ENCODE assay signal across 14 cellular contexts in genomic region chr14:50657753-50658152, GRCh38. TPM values are rescaled to one million over a fixed set of nuclear protein-coding genes. Genes with fewer than 3 reads are reported as not detected.
DNase-seq lines count a peak whose midpoint lies in the region; FAIRE-seq and TF ChIP-seq lines count a peak whose summit lies in the region.
"Had no signal": no experiment of that assay in that cellular context is flagged by ENCODE, and none has a peak within 500 bp of the region (broad histone marks: within the 10 kb centered on the region; RNA-seq: fewer than 3 reads in every experiment).

No MANE protein-coding gene starts in this region.

- H3K9me3 ChIP-seq in GM23248 (ENCODE audit: low read depth) (no peaks in the 10 kb centered on the region), astrocyte (ENCODE audit: insufficient read depth, low read depth, low read length) (no peaks in the 10 kb centered on the region), hepatocyte (ENCODE audit: low read depth) (no peaks in the 10 kb centered on the region), skeletal muscle satellite cell (replicated peaks; ENCODE audit: low read length) (no peaks in the 10 kb centered on the region), colonic mucosa (no peaks in the 10 kb centered on the region)
- H3K9me3 ChIP-seq: SJCRH30 had no signal

- peaks cover 30% of the 10 kb centered on the region for H3K4me1 ChIP-seq in GM23248 (ENCODE audit: insufficient read depth)
- H3K4me1 ChIP-seq in astrocyte (ENCODE audit: insufficient read depth, low read length): peaks cover 5% of the 10 kb centered on the region
- H3K4me1 ChIP-seq in hepatocyte (ENCODE audit: insufficient read depth): peaks cover 14% of the 10 kb centered on the region
- H3K4me1 ChIP-seq in skeletal muscle satellite cell (ENCODE audit: control insufficient read depth, insufficient read depth, low read length): peaks cover 14% of the 10 kb centered on the region
- no peaks in the 10 kb centered on the region for H3K4me1 ChIP-seq in colonic mucosa
- H3K4me1 ChIP-seq: BLaER1, SJCRH30 had no signal

- no peak for FAIRE-seq in astrocyte (lab: Jason Lieb, UNC)

- H3K27ac Mint-ChIP-seq in astrocyte (ENCODE audit: unreplicated experiment) (peak overlapping the region; percentile 92), immature natural killer cell (no peak overlapping the region)
- H3K27ac Mint-ChIP-seq: activated T-helper 1 cell treated with anti-CD3 and anti-CD28 coated beads, Interleukin-12 subunit alpha, Interleukin-12 subunit beta, Interleukin-2, Interleukin-4 antibody, amounts not matched to agents 30 ng/mL and 10 ng/mL and 1 ng/mL, durations not matched to agents 14 hours and 24 hours and 36 hours had no signal

- H3K4me3 ChIP-seq in GM23248 (peak overlapping the region; percentile 57), astrocyte (ENCODE audit: insufficient read depth, low read depth, low read length) (no peak overlapping the region), hepatocyte (no peak overlapping the region), skeletal muscle satellite cell (ENCODE audit: low read length) (no peak overlapping the region), colonic mucosa (no peak overlapping the region)
- H3K4me3 ChIP-seq: BLaER1, SJCRH30 had no signal

- peak overlapping the region; percentile 48 for H2AFZ ChIP-seq in GM23248
- no peak overlapping the region for H2AFZ ChIP-seq in astrocyte (ENCODE audit: low read depth, low read length)
- H2AFZ ChIP-seq in hepatocyte: no peak overlapping the region

- H3F3A ChIP-seq in GM23248 (ENCODE audit: insufficient read depth): peaks cover 28% of the 10 kb centered on the region

- H3K36me3 Mint-ChIP-seq in astrocyte (ENCODE audit: low read depth, unreplicated experiment) (peaks cover 12% of the 10 kb centered on the region), immature natural killer cell (peaks cover 0 to 6% (median under 1%) of the 10 kb centered on the region in 3 donors)

- H3K4me3 Mint-ChIP-seq in astrocyte (ENCODE audit: unreplicated experiment) (no peak overlapping the region), immature natural killer cell (no peak overlapping the region)
- H3K4me3 Mint-ChIP-seq: activated T-helper 1 cell treated with anti-CD3 and anti-CD28 coated beads, Interleukin-12 subunit alpha, Interleukin-12 subunit beta, Interleukin-2, Interleukin-4 antibody, amounts not matched to agents 30 ng/mL and 10 ng/mL and 1 ng/mL, durations not matched to agents 14 hours and 24 hours and 36 hours had no signal

- DNase-seq in GM23248 (peak; percentile 52), astrocyte (ENCODE audit: low read depth) (no peak), hepatocyte (ENCODE audit: low spot score) (no peak), immature natural killer cell (no peak), colonic mucosa (no peak), NCI-H1105 (lab: John Stamatoyannopoulos, UW) (no peak)
- DNase-seq in stimulated activated CD4-positive, alpha-beta T cell treated with anti-CD3 and anti-CD28 coated beads, Interleukin-2, amount 100 ng/mL, for 24 hours: no peak
- DNase-seq: activated CD4-positive, alpha-beta T cell treated with anti-CD3 and anti-CD28 coated beads for 48 hours; Kasumi-1; NCI-H2081; SJCRH30 had no signal

- TF ChIP-seq CTCF in astrocyte (IDR thresholded peaks at IDR 0.05; ENCODE audit: insufficient read depth, low read depth, low read length) (no peak), hepatocyte (IDR thresholded peaks at IDR 0.05; ENCODE audit: poor library complexity) (no peak), colonic mucosa (IDR thresholded peaks at IDR 0.05) (no peak)

- H3K9me2 ChIP-seq in GM23248 (ENCODE audit: insufficient read depth) (no peaks in the 10 kb centered on the region), hepatocyte (replicated peaks; ENCODE audit: insufficient read depth) (no peaks in the 10 kb centered on the region)

- in situ Hi-C loops in GM23248 (cut with MboI): no loop called here

- H3K27me3 Mint-ChIP-seq in astrocyte (ENCODE audit: low read depth, unreplicated experiment) (no peaks in the 10 kb centered on the region), immature natural killer cell (ENCODE audit: low read depth in 3 of 3) (peaks cover 0 to 2% (median under 1%) of the 10 kb centered on the region in 3 donors)

- H3K36me3 ChIP-seq in GM23248 (ENCODE audit: low read depth) (peaks cover 7% of the 10 kb centered on the region; the same call in 1 of the 2 replicates), astrocyte (ENCODE audit: insufficient read depth, low read length) (peaks cover 3% of the 10 kb centered on the region), hepatocyte (replicated peaks; ENCODE audit: insufficient read depth, low read depth) (no peaks in the 10 kb centered on the region), skeletal muscle satellite cell (ENCODE audit: insufficient read depth, low read length) (peaks cover 21% of the 10 kb centered on the region), colonic mucosa (no peaks in the 10 kb centered on the region)

- H3K79me2 ChIP-seq in GM23248 (ENCODE audit: insufficient read depth) (peaks cover 95% of the 10 kb centered on the region), astrocyte (ENCODE audit: insufficient read depth, low read length) (peaks cover 51% of the 10 kb centered on the region), hepatocyte (peaks cover 49% of the 10 kb centered on the region)

- H3K9ac ChIP-seq in GM23248 (peak overlapping the region; percentile 57), astrocyte (ENCODE audit: low read length) (peak overlapping the region; percentile 58), skeletal muscle satellite cell (ENCODE audit: low read depth, low read length) (no peak overlapping the region), colonic mucosa (ENCODE audit: low read depth in 2 of 2, low read length in 2 of 2) (no peak overlapping the region)
- H3K9ac ChIP-seq: BLaER1 had no signal

- H3K4me2 ChIP-seq in GM23248 (ENCODE audit: unreplicated experiment) (peak overlapping the region; percentile 72), astrocyte (ENCODE audit: low read length) (peak overlapping the region; percentile 72), hepatocyte (peak overlapping the region; percentile 14), skeletal muscle satellite cell (ENCODE audit: low read length) (peak overlapping the region; percentile 50)
- H3K4me2 ChIP-seq: BLaER1 had no signal

- H3K27ac ChIP-seq in GM23248 (peak overlapping the region; percentile 73), astrocyte (ENCODE audit: low read depth, low read length) (peak overlapping the region; percentile 35), hepatocyte (peak overlapping the region; percentile 34), colonic mucosa (no peak overlapping the region)
- H3K27ac ChIP-seq: BLaER1, SJCRH30 had no signal

- H3K9me3 Mint-ChIP-seq in astrocyte (ENCODE audit: unreplicated experiment) (no peaks in the 10 kb centered on the region), immature natural killer cell (no peaks in the 10 kb centered on the region)
- H3K9me3 Mint-ChIP-seq: activated T-helper 1 cell treated with anti-CD3 and anti-CD28 coated beads, Interleukin-12 subunit alpha, Interleukin-12 subunit beta, Interleukin-2, Interleukin-4 antibody, amounts not matched to agents 30 ng/mL and 10 ng/mL and 1 ng/mL, durations not matched to agents 14 hours and 24 hours and 36 hours had no signal

- intact Hi-C loops in colonic mucosa (cut with DNase I): no loop called here

- H3K4me1 Mint-ChIP-seq in astrocyte (ENCODE audit: low read depth, unreplicated experiment) (peaks cover 15% of the 10 kb centered on the region), immature natural killer cell (peaks cover 8 to 9% of the 10 kb centered on the region in 2 donors)

- 10 to 15% methylated on average over 2 of the region's 2 CpGs for WGBS in GM23248 (ENCODE audit: low coverage in 1 of 2, low lambda C conversion rate in 2 of 2, missing lambda C conversion rate in 2 of 2), 2 experiments
- 65% methylated on average over 2 of the region's 2 CpGs for WGBS in hepatocyte (ENCODE audit: low lambda C conversion rate, missing lambda C conversion rate)

- H3K27me3 ChIP-seq in GM23248 (replicated peaks; ENCODE audit: insufficient read depth) (no peaks in the 10 kb centered on the region), astrocyte (ENCODE audit: insufficient read depth, low read length) (no peaks in the 10 kb centered on the region), hepatocyte (no peaks in the 10 kb centered on the region), skeletal muscle satellite cell (ENCODE audit: control insufficient read depth, insufficient read depth, low read length) (no peaks in the 10 kb centered on the region), colonic mucosa (no peaks in the 10 kb centered on the region)
- H3K27me3 ChIP-seq: BLaER1, SJCRH30 had no signal

- H4K20me1 ChIP-seq in GM23248 (ENCODE audit: insufficient read depth) (no peaks in the 10 kb centered on the region), astrocyte (ENCODE audit: insufficient read depth, low read length) (peaks cover 10% of the 10 kb centered on the region), hepatocyte (ENCODE audit: insufficient read depth, poor library complexity, severe bottlenecking) (no peaks in the 10 kb centered on the region)

RNA-seq across cellular contexts. Expression of gene SAV1, which starts 10.4 kb away (rescaled TPM):
- 15.3 and 30.2 TPM in 2 replicates for total RNA-seq in GM23248 (2014; rRNA removed; shearing (Covaris generic))
- polyA plus RNA-seq in GM23248 (2016; fragmentation: Nextera tagmentation; extraction: Ambion mirVana): 27.1 and 28.6 TPM in 2 replicates
- 18.3 and 26.3 TPM in 2 replicates for total RNA-seq in astrocyte
- total RNA-seq in hepatocyte: 17.4 and 18.5 TPM in 2 replicates
- polyA plus RNA-seq in hepatocyte: 17.1 and 19.0 TPM in 2 replicates
- total RNA-seq in skeletal muscle satellite cell (2012; rRNA removed): 11.4 and 15.2 TPM in 2 replicates
- 1 to 10 TPM; 2.9 to 6.9 (median 5.3) TPM for polyA plus RNA-seq in immature natural killer cell
- 10 to 100 TPM; 15.9 to 21.8 TPM for total RNA-seq in colonic mucosa

Comparison
In these comparisons a context has a peak if more than half of its experiments do, and no peak if none do; other contexts are left out.
1. H3K4me2 ChIP-seq: peak in every context shown above with its lines; median percentile 72 in GM23248; 72 in astrocyte; 50 in skeletal muscle satellite cell; 14 in hepatocyte.
2. H3K9ac ChIP-seq: peak in GM23248 (single experiment) and astrocyte (single experiment); none in skeletal muscle satellite cell (single experiment) and colonic mucosa (0 of 2).